ENCODE assay signal across 9 cellular contexts in genomic region chr20:10603971-10604864, GRCh38.
DNase-seq lines count a peak whose midpoint lies in the region; ATAC-seq and TF ChIP-seq lines count a peak whose summit lies in the region.
"Had no signal": no experiment of that assay in that cellular context is flagged by ENCODE, and none has a peak within 500 bp of the region (broad histone marks: within the 10 kb centered on the region; RNA-seq: fewer than 3 reads in every experiment).

No MANE protein-coding gene starts in this region.

- no peak overlapping the region for H3K4me3 Mint-ChIP-seq in CD8-positive, alpha-beta T cell
- no peak overlapping the region for H3K4me3 Mint-ChIP-seq in stimulated activated effector memory CD8-positive, alpha-beta T cell treated with anti-CD3 and anti-CD28 coated beads, Interleukin-12 subunit alpha, Interleukin-12 subunit beta, amount 100 ng/mL, for 72 hours
- H3K4me3 Mint-ChIP-seq: activated naive CD8-positive, alpha-beta T cell treated with anti-CD3 and anti-CD28 coated beads, Interleukin-2, amount 10 ng/mL, durations not matched to agents 7 days and 5 days had no signal

- CTCF ChIA-PET in CD8-positive, alpha-beta T cell (lab: Charles Lee) = interaction anchor here (0.8 to 1.7 kb wide), 3 partner anchors 18 to 69 kb away, joined by 3 read pairs; no protein-coding TSS in a partner anchor

- peak overlapping the region; percentile 4 for H3K27ac Mint-ChIP-seq in CD8-positive, alpha-beta T cell
- no peak overlapping the region for H3K27ac Mint-ChIP-seq in stimulated activated effector memory CD8-positive, alpha-beta T cell treated with anti-CD3 and anti-CD28 coated beads, Interleukin-12 subunit alpha, Interleukin-12 subunit beta, amount 100 ng/mL, for 72 hours
- H3K27ac Mint-ChIP-seq: activated naive CD8-positive, alpha-beta T cell treated with anti-CD3 and anti-CD28 coated beads, Interleukin-2, amount 10 ng/mL, durations not matched to agents 7 days and 5 days had no signal

- intact Hi-C loops in CD8-positive, alpha-beta T cell (cut with DNase I, micrococcal nuclease) = no loop called here

- ATAC-seq in CD8-positive, alpha-beta T cell = no peak
- ATAC-seq in HG03175 (IDR thresholded peaks at IDR 0.05; ENCODE audit: unreplicated experiment) = no peak
- no peak for ATAC-seq in stimulated activated effector memory CD8-positive, alpha-beta T cell treated with anti-CD3 and anti-CD28 coated beads, Interleukin-12 subunit alpha, Interleukin-12 subunit beta, amount 100 ng/mL, for 72 hours

- H3K4me1 Mint-ChIP-seq in CD8-positive, alpha-beta T cell (ENCODE audit: low read depth) = no peaks in the 10 kb centered on the region
- H3K4me1 Mint-ChIP-seq in stimulated activated effector memory CD8-positive, alpha-beta T cell treated with anti-CD3 and anti-CD28 coated beads, Interleukin-12 subunit alpha, Interleukin-12 subunit beta, amount 100 ng/mL, for 72 hours = peaks cover 9% of the 10 kb centered on the region

- no peaks in the 10 kb centered on the region for H3K4me1 ChIP-seq in CD8-positive, alpha-beta T cell (ENCODE audit: insufficient read depth, low read length)
- H3K4me1 ChIP-seq in SJCRH30 (peaks cover 23% of the 10 kb centered on the region), osteoblast (ENCODE audit: insufficient read depth, low read length) (peaks cover 41% of the 10 kb centered on the region)

- no peaks in the 10 kb centered on the region for H4K20me1 ChIP-seq in osteoblast (ENCODE audit: insufficient read depth, low read length)

- H3K9me3 Mint-ChIP-seq in CD8-positive, alpha-beta T cell = no peaks in the 10 kb centered on the region
- no peaks in the 10 kb centered on the region for H3K9me3 Mint-ChIP-seq in stimulated activated effector memory CD8-positive, alpha-beta T cell treated with anti-CD3 and anti-CD28 coated beads, Interleukin-12 subunit alpha, Interleukin-12 subunit beta, amount 100 ng/mL, for 72 hours
- H3K9me3 Mint-ChIP-seq: activated naive CD8-positive, alpha-beta T cell treated with anti-CD3 and anti-CD28 coated beads, Interleukin-2, amount 10 ng/mL, durations not matched to agents 7 days and 5 days had no signal

- H3K9me3 ChIP-seq in CD8-positive, alpha-beta T cell (ENCODE audit: low read length) = no peaks in the 10 kb centered on the region
- H3K9me3 ChIP-seq in SJCRH30 (replicated peaks) (no peaks in the 10 kb centered on the region), osteoblast (ENCODE audit: low read depth, low read length) (no peaks in the 10 kb centered on the region)

- no peak for DNase-seq in CD8-positive, alpha-beta T cell
- DNase-seq in SJCRH30 (peak; percentile 66 to 81), fibroblast of mammary gland (ENCODE audit: low read depth) (peak; percentile 95), osteoblast (ENCODE audit: insufficient read length, low spot score, missing footprints) (no peak), DMS153 treated with DMSO at 0.1 percent for 48 hours (lab: John Stamatoyannopoulos, UW; ENCODE audit: unreplicated experiment) (no peak), middle frontal gyrus (ENCODE audit: extremely low spot score, low spot score) (no peak)
- DNase-seq in stimulated activated effector memory CD8-positive, alpha-beta T cell treated with anti-CD3 and anti-CD28 coated beads, Interleukin-12 subunit alpha, Interleukin-12 subunit beta, amount 100 ng/mL, for 72 hours (ENCODE audit: low spot score in 2 of 2) = no peak
- DNase-seq: activated naive CD8-positive, alpha-beta T cell treated with anti-CD3 and anti-CD28 coated beads, Interleukin-2, amount 10 ng/mL, durations not matched to agents 7 days and 5 days had no signal

- no peak for TF ChIP-seq CTCF in CD8-positive, alpha-beta T cell (IDR thresholded peaks at IDR 0.05)
- TF ChIP-seq CTCF in fibroblast of mammary gland (conservative IDR thresholded peaks at IDR 0.05; ENCODE audit: control insufficient read depth, insufficient read depth, low read depth, low read length) = no peak
- TF ChIP-seq CTCF in osteoblast (IDR thresholded peaks at IDR 0.05; ENCODE audit: extremely low read depth, low read depth, low read length) = no peak

- POLR2A ChIA-PET in CD8-positive, alpha-beta T cell (lab: Charles Lee) = no interaction called here

- no peaks in the 10 kb centered on the region for H3K36me3 ChIP-seq in CD8-positive, alpha-beta T cell (ENCODE audit: insufficient read depth, low read length)
- no peaks in the 10 kb centered on the region for H3K36me3 ChIP-seq in SJCRH30
- no peaks in the 10 kb centered on the region for H3K36me3 ChIP-seq in osteoblast (ENCODE audit: insufficient read depth, low read length)

- H3K27ac ChIP-seq in CD8-positive, alpha-beta T cell (ENCODE audit: low read depth, low read length) = no peak overlapping the region
- peak overlapping the region; percentile 40 for H3K27ac ChIP-seq in SJCRH30
- H3K27ac ChIP-seq in osteoblast (ENCODE audit: low read depth, low read length) = peak overlapping the region; percentile 82

- H3K4me2 ChIP-seq in osteoblast (ENCODE audit: insufficient read depth, low read length) = peak overlapping the region; percentile 74

- no peak overlapping the region for H2AFZ ChIP-seq in osteoblast (ENCODE audit: low read length)

- H3K27me3 ChIP-seq in CD8-positive, alpha-beta T cell (ENCODE audit: insufficient read depth, low read length) = no peaks in the 10 kb centered on the region
- H3K27me3 ChIP-seq in SJCRH30 (no peaks in the 10 kb centered on the region), osteoblast (ENCODE audit: insufficient read depth, low read length) (no peaks in the 10 kb centered on the region)

- H3K36me3 Mint-ChIP-seq in CD8-positive, alpha-beta T cell = peaks cover 59% of the 10 kb centered on the region
- H3K36me3 Mint-ChIP-seq in stimulated activated effector memory CD8-positive, alpha-beta T cell treated with anti-CD3 and anti-CD28 coated beads, Interleukin-12 subunit alpha, Interleukin-12 subunit beta, amount 100 ng/mL, for 72 hours = peaks cover 16% of the 10 kb centered on the region

- no peak overlapping the region for H3K4me3 ChIP-seq in CD8-positive, alpha-beta T cell (ENCODE audit: low read depth, low read length)
- H3K4me3 ChIP-seq in SJCRH30 = no peak overlapping the region
- H3K4me3 ChIP-seq in fibroblast of mammary gland (ENCODE audit: control insufficient read depth, low read depth, low read length) = no peak overlapping the region
- peak overlapping the region; percentile 23 for H3K4me3 ChIP-seq in osteoblast (ENCODE audit: insufficient read depth, low read length)

- no peaks in the 10 kb centered on the region for H3K79me2 ChIP-seq in osteoblast (ENCODE audit: insufficient read depth, low read length)

- no peaks in the 10 kb centered on the region for H3K27me3 Mint-ChIP-seq in CD8-positive, alpha-beta T cell (ENCODE audit: low read depth)
- H3K27me3 Mint-ChIP-seq: activated naive CD8-positive, alpha-beta T cell treated with anti-CD3 and anti-CD28 coated beads, Interleukin-2, amount 10 ng/mL, durations not matched to agents 7 days and 5 days had no signal

Comparison
In these comparisons a context has a peak if more than half of its experiments do, and no peak if none do; other contexts are left out.
1. DNase-seq: peak in SJCRH30 (2 of 2) and fibroblast of mammary gland (single experiment); none in CD8-positive, alpha-beta T cell (0 of 7), osteoblast (single experiment), DMS153 treated with DMSO at 0.1 percent for 48 hours (single experiment), stimulated activated effector memory CD8-positive, alpha-beta T cell treated with anti-CD3 and anti-CD28 coated beads, Interleukin-12 subunit alpha, Interleukin-12 subunit beta, amount 100 ng/mL, for 72 hours (0 of 2) and middle frontal gyrus (single experiment).